In genomic region chr14:74084277-74085046, GRCh38 we compare ENCODE assay signal across 8 cellular contexts. TPM values are rescaled to one million over a fixed set of nuclear protein-coding genes. Genes with fewer than 3 reads are reported as not detected.
DNase-seq lines count a peak whose midpoint lies in the region; ATAC-seq and TF ChIP-seq lines count a peak whose summit lies in the region.

ALDH6A1 (minus strand) TSS chr14:74084453; CDS start chr14:74084394, 59 bp downstream.
LIN52 (plus strand) TSS chr14:74084956; CDS start chr14:74084975, 19 bp downstream.

- H3F3A ChIP-seq in PC-3 (ENCODE audit: low read length, unreplicated experiment): no peaks in the 10 kb centered on the region

- H3K27ac ChIP-seq in PC-3 (ENCODE audit: low read length) (peak within 1 kb of the TSS; percentile 21; the same call in 1 of the 2 replicates), epithelial cell of prostate (peak within 1 kb of the TSS; percentile 43)

- H3K36me3 ChIP-seq in PC-3 (ENCODE audit: low read depth, low read length): no peaks in the 10 kb centered on the region
- H3K36me3 ChIP-seq in mucosa of descending colon (ENCODE audit: low read depth): no peaks in the 10 kb centered on the region

- no peaks in the 10 kb centered on the region for H3K27me3 ChIP-seq in PC-3 (ENCODE audit: low read length)

- TF ChIP-seq CTCF in PC-3 (conservative IDR thresholded peaks at IDR 0.05; ENCODE audit: low read depth, low read length): no peak; the same call in 1 of the 2 replicates
- TF ChIP-seq CTCF in mucosa of descending colon (IDR thresholded peaks at IDR 0.05): peak; percentile 0

- peaks cover 25% of the 10 kb centered on the region for H3K79me2 ChIP-seq in PC-3 (ENCODE audit: low read length)

- H2AFZ ChIP-seq in PC-3 (ENCODE audit: low read length): peak within 1 kb of the TSS; percentile 88

- H3K9ac ChIP-seq in PC-3 (ENCODE audit: low read length): peak within 1 kb of the TSS; percentile 75

- ATAC-seq in GM21619 (IDR thresholded peaks at IDR 0.05; ENCODE audit: unreplicated experiment): peak; percentile 92
- ATAC-seq in PC-3: peak; percentile 92
- ATAC-seq in mucosa of descending colon: peak; percentile 95

- BruUV-seq in PC-3 (replicated peaks; lab: Mats Ljungman, UMichigan): no TSS peak

- peak within 1 kb of the TSS; percentile 97 for H3K4me2 ChIP-seq in PC-3 (ENCODE audit: low read length)

- H3K9me2 ChIP-seq in PC-3 (replicated peaks; ENCODE audit: low read length): no peaks in the 10 kb centered on the region

- peaks cover 20% of the 10 kb centered on the region for H3K4me1 ChIP-seq in PC-3 (ENCODE audit: insufficient read depth, low read length)
- H3K4me1 ChIP-seq in mucosa of descending colon (ENCODE audit: low read depth): peaks cover 7% of the 10 kb centered on the region

- POLR2A ChIA-PET in PC-3 (lab: Charles Lee; ENCODE audit: unreplicated experiment): interaction anchor here (0.5 to 0.6 kb wide), 2 partner anchors 759 to 1040 kb away, joined by 3 to 13 read pairs; no protein-coding TSS in a partner anchor

- peak; percentile 98 for DNase-seq in DMS53 treated with DMSO at 0.1 percent for 48 hours (lab: John Stamatoyannopoulos, UW; ENCODE audit: unreplicated experiment)
- peak; percentile 100 for DNase-seq in Jurkat, Clone E6-1 (ENCODE audit: low read depth, low spot score)
- peak; percentile 100 for DNase-seq in PC-3
- DNase-seq in activated T-cell treated with anti-CD3 and anti-CD28 coated beads for 48 hours (ENCODE audit: low read depth): peak; percentile 99
- peak; percentile 100 for DNase-seq in epithelial cell of prostate (ENCODE audit: low read depth, low spot score)
- peak; percentile 97 to 100 (median 99) for DNase-seq in mucosa of descending colon
- DNase-seq in stimulated activated CD8-positive, alpha-beta memory T cell treated with anti-CD3 and anti-CD28 coated beads, Interleukin-4, amount 100 ng/mL, for 24 hours (ENCODE audit: low read depth): peak; percentile 100

- H3K4me3 ChIP-seq in Jurkat, Clone E6-1 (ENCODE audit: low read length): peak within 1 kb of the TSS; percentile 96
- H3K4me3 ChIP-seq in PC-3 (ENCODE audit: low read length) (peak within 1 kb of the TSS; percentile 88), mucosa of descending colon (peak within 1 kb of the TSS; percentile 53)

- H3K9me3 ChIP-seq in PC-3 (ENCODE audit: low read length) (no peaks in the 10 kb centered on the region), mucosa of descending colon (no peaks in the 10 kb centered on the region)

- no peaks in the 10 kb centered on the region for H4K20me1 ChIP-seq in PC-3 (ENCODE audit: low read length)

- CTCF ChIA-PET in PC-3 (lab: Charles Lee): no interaction called here

- intact Hi-C loops in PC-3 (cut with micrococcal nuclease) (loop anchor here (5.0 kb wide), 1 partner anchor 132 kb away; the partner anchor contains the start of genes COQ6 and FAM161B), mucosa of descending colon (cut with DNase I, micrococcal nuclease) (no loop called here)

RNA-seq across cellular contexts. Expression of gene ALDH6A1, which starts in this region (rescaled TPM):
- polyA plus RNA-seq in Jurkat, Clone E6-1 (2012; ENCODE audit: insufficient read depth, insufficient read length): 12.0 TPM
- total RNA-seq in PC-3 (2014; rRNA removed) (5.0 and 5.4 TPM in 2 replicates), mucosa of descending colon (10 to 100 TPM; 26.7 to 42.1 (median 32.6) TPM)

RNA-seq across cellular contexts. Expression of gene LIN52, which starts in this region (rescaled TPM):
- polyA plus RNA-seq in Jurkat, Clone E6-1 (2012; ENCODE audit: insufficient read depth, insufficient read length): 10.5 TPM
- 8.4 and 9.3 TPM in 2 replicates for total RNA-seq in PC-3 (2014; rRNA removed)
- 1 to 10 TPM; 4.1 to 9.0 (median 7.4) TPM for total RNA-seq in mucosa of descending colon

Comparison
In these comparisons a context has a peak if more than half of its experiments do, and no peak if none do; other contexts are left out.
1. Peak in every context shown above with its lines: DNase-seq, ATAC-seq, H3K4me3 ChIP-seq and H3K27ac ChIP-seq.